In genomic region chr7:76460767-76461166, GRCh38 we compare ENCODE assay signal across 2 cellular contexts. TPM values are rescaled to one million over a fixed set of nuclear protein-coding genes. Genes with fewer than 3 reads are reported as not detected.
"Had no signal": no experiment of that assay in that cellular context is flagged by ENCODE, and none has a peak within 500 bp of the region (broad histone marks: within the 10 kb centered on the region; RNA-seq: fewer than 3 reads in every experiment).

No MANE protein-coding gene starts in this region.

RNA-seq across cellular contexts. Expression of gene UPK3B, which starts 49.6 kb away (rescaled TPM):
- total RNA-seq: H4 had no signal
- polyA plus RNA-seq: GM23248 had no signal
